ENCODE assay signal across 37 cellular contexts in genomic region chr2:123971564-123972318, GRCh38. TPM values are rescaled to one million over a fixed set of nuclear protein-coding genes. Genes with fewer than 3 reads are reported as not detected.
"Had no signal": no experiment of that assay in that cellular context is flagged by ENCODE, and none has a peak within 500 bp of the region (broad histone marks: within the 10 kb centered on the region; RNA-seq: fewer than 3 reads in every experiment).

No MANE protein-coding gene starts in this region.

- H3K36me3 ChIP-seq: ascending aorta, cardiac muscle cell, MG63, SJCRH30, WERI-Rb-1 had no signal

- H3K4me3 ChIP-seq: ascending aorta, cardiac muscle cell, MG63, SJCRH30, SK-N-MC had no signal

- H3K36me3 Mint-ChIP-seq: activated naive CD8-positive, alpha-beta T cell treated with anti-CD3 and anti-CD28 coated beads for 36 hours had no signal

- H3K27me3 ChIP-seq: ascending aorta, cardiac muscle cell, MG63, SJCRH30 had no signal

- H3K27ac Mint-ChIP-seq: activated CD4-positive, alpha-beta memory T cell treated with anti-CD3 and anti-CD28 coated beads, Interleukin-2, amount 10 ng/mL, durations not matched to agents 7 days and 5 days; activated naive CD8-positive, alpha-beta T cell treated with anti-CD3 and anti-CD28 coated beads for 36 hours; activated T-cell treated with anti-CD3 and anti-CD28 coated beads, Interleukin-2, amount 50 U/mL, for 72 hours; activated T-helper 17 cell treated with anti-CD3 and anti-CD28 coated beads, Interleukin-2, amount 50 U/mL, for 72 hours had no signal

- ATAC-seq: activated T-cell treated with anti-CD3 and anti-CD28 coated beads, Interleukin-2, amount 50 U/mL, for 72 hours; activated T-helper 17 cell treated with anti-CD3 and anti-CD28 coated beads, Interleukin-2, amount 50 U/mL, for 72 hours; Panc1 had no signal

- DNase-seq: activated CD4-positive, alpha-beta memory T cell treated with anti-CD3 and anti-CD28 coated beads, Interleukin-2, amount 10 ng/mL, durations not matched to agents 7 days and 5 days; activated CD4-positive, alpha-beta T cell treated with anti-CD3 and anti-CD28 coated beads for 1 hour; activated CD4-positive, alpha-beta T cell treated with anti-CD3 and anti-CD28 coated beads for 48 hours; activated CD4-positive, CD25-positive, alpha-beta regulatory T cell; activated effector memory CD4-positive, alpha-beta T cell treated with anti-CD3 and anti-CD28 coated beads, Interleukin-2, amount 50 U/mL, for 16 hours; activated naive CD4-positive, alpha-beta T cell; activated naive CD4-positive, alpha-beta T cell treated with anti-CD3 and anti-CD28 coated beads, Interleukin-2, amount 50 U/mL, for 16 hours; activated naive CD8-positive, alpha-beta T cell treated with anti-CD3 and anti-CD28 coated beads for 36 hours; activated T-cell treated with anti-CD3 and anti-CD28 coated beads, Interleukin-2, amount 50 U/mL, for 1 hour; activated T-cell treated with anti-CD3 and anti-CD28 coated beads, Interleukin-2, amount 50 U/mL, for 72 hours; amniotic stem cell; Kasumi-1; MG63; MV-4-11; NCI-H1092; NCI-H1436 treated with DMSO at 0.1 percent for 48 hours; NCI-H1694 treated with DMSO at 0.1 percent for 48 hours; NCI-H2029; NCI-H2107; NCI-H2171; NCI-H510A; NCI-H526; NCI-H748 treated with DMSO at 0.1 percent for 48 hours; SHP77; SJCRH30; T1000; WERI-Rb-1 had no signal

- H3K27ac ChIP-seq: ascending aorta, cardiac muscle cell, SJCRH30, SK-N-MC, WERI-Rb-1 had no signal

- H3K27me3 Mint-ChIP-seq: activated CD4-positive, alpha-beta memory T cell treated with anti-CD3 and anti-CD28 coated beads, Interleukin-2, amount 10 ng/mL, durations not matched to agents 7 days and 5 days; activated naive CD8-positive, alpha-beta T cell treated with anti-CD3 and anti-CD28 coated beads for 36 hours; activated T-helper 17 cell treated with anti-CD3 and anti-CD28 coated beads, Interleukin-2, amount 50 U/mL, for 72 hours; central memory CD8-positive, alpha-beta T cell had no signal

- H3K4me1 ChIP-seq: ascending aorta, SJCRH30 had no signal

- H3K9me3 ChIP-seq: ascending aorta, SJCRH30 had no signal

- H3K9me3 Mint-ChIP-seq: activated naive CD8-positive, alpha-beta T cell treated with anti-CD3 and anti-CD28 coated beads for 36 hours had no signal

- H3K4me3 Mint-ChIP-seq: activated CD4-positive, alpha-beta memory T cell treated with anti-CD3 and anti-CD28 coated beads, Interleukin-2, amount 10 ng/mL, durations not matched to agents 7 days and 5 days; activated naive CD8-positive, alpha-beta T cell treated with anti-CD3 and anti-CD28 coated beads for 36 hours; activated T-cell treated with anti-CD3 and anti-CD28 coated beads, Interleukin-2, amount 50 U/mL, for 72 hours; activated T-helper 17 cell treated with anti-CD3 and anti-CD28 coated beads, Interleukin-2, amount 50 U/mL, for 72 hours; central memory CD8-positive, alpha-beta T cell had no signal

- H3K4me1 Mint-ChIP-seq: activated CD4-positive, alpha-beta memory T cell treated with anti-CD3 and anti-CD28 coated beads, Interleukin-2, amount 10 ng/mL, durations not matched to agents 7 days and 5 days; activated naive CD8-positive, alpha-beta T cell treated with anti-CD3 and anti-CD28 coated beads for 36 hours; activated T-helper 17 cell treated with anti-CD3 and anti-CD28 coated beads, Interleukin-2, amount 50 U/mL, for 72 hours; central memory CD8-positive, alpha-beta T cell had no signal

RNA-seq across cellular contexts. Expression of gene CNTNAP5, which starts 53.3 kb away (rescaled TPM):
- total RNA-seq: activated CD4-positive, alpha-beta memory T cell treated with anti-CD3 and anti-CD28 coated beads, Interleukin-2, amount 10 ng/mL, durations not matched to agents 7 days and 5 days; activated CD8-positive, alpha-beta memory T cell treated with anti-CD3 and anti-CD28 coated beads for 36 hours; activated naive CD8-positive, alpha-beta T cell treated with anti-CD3 and anti-CD28 coated beads for 36 hours; activated T-cell treated with anti-CD3 and anti-CD28 coated beads, Interleukin-2, amount 50 U/mL, for 72 hours; activated T-helper 17 cell treated with anti-CD3 and anti-CD28 coated beads, Interleukin-2, amount 50 U/mL, for 72 hours; ascending aorta; RPMI7951; SJCRH30; T-helper 1 cell treated with Interleukin-12 subunit alpha and Interleukin-12 subunit beta and Interleukin-4 antibody, amounts not matched to agents 30 ng/mL and 1 ng/mL, for 36 hours; T-helper 2 cell treated with Interferon-gamma antibody and Interleukin-4, amounts not matched to agents 100 ng/mL and 5 ng/mL, for 36 hours had no signal
- polyA plus RNA-seq: cardiac muscle cell had no signal
